In the genomic region with DNA sequence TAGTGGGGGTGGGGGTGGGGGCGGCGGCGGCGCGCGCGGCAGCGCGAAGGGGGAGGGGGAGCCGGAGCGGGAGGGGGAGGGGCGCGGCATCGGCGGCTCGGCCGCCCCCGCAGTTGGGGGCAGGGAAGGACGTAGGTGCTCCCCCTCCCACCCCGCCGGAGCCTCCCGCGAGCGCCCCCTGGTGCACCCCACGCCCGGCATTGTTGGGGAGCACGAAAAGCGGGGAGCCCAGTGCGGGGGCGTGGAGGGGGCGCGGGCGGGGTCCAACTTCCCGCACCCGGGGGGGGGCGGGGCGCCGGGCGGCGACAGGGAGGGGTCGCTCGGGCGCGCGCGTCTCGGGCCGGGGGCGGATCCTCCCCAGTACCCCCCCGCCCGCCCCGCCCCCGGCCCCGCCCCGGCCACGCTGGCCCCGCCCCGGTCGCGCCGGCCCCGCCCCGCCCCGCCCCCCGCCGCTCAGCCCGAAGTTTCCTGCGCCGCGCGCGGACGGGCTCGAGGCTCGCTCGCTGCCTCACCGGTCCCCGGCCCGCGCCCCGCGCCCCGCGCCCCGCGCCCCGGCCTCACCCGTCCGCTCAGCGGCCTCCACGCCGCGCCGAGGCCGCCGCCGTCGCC, we compare ENCODE assay signal across 8 cellular contexts. TPM values are rescaled to one million over a fixed set of nuclear protein-coding genes. Genes with fewer than 3 reads are reported as not detected.
DNase-seq lines count a peak whose midpoint lies in the region; ATAC-seq, FAIRE-seq and TF ChIP-seq lines count a peak whose summit lies in the region.

A gene (plus strand): TSS at position 456 of the 609 bp plus-strand sequence. CDS start 632 bp downstream, outside the sequence.

- DNase-seq in DMS114 treated with DMSO at 0.1 percent for 48 hours (lab: John Stamatoyannopoulos, UW; ENCODE audit: unreplicated experiment) = peak; percentile 8
- DNase-seq in activated B cell treated with CpG ODN at 0.5 μM for 24 hours = peak; percentile 29
- DNase-seq in chondrocyte (ENCODE audit: low spot score) = no peak
- DNase-seq in natural killer cell = peak; percentile 50
- peak; percentile 58 to 82 (median 72) for DNase-seq in stimulated activated naive CD4-positive, alpha-beta T cell (lab: John Stamatoyannopoulos, UW)
- no peak for DNase-seq in C1 segment of cervical spinal cord (lab: John Stamatoyannopoulos, UW)
- no peak for DNase-seq in GM12892 (ENCODE audit: insufficient read length)
- DNase-seq in Kasumi-1 (lab: John Stamatoyannopoulos, UW) = no peak

- H3K27ac Mint-ChIP-seq in activated B cell treated with CpG ODN at 0.5 μM for 24 hours (no peak within 1 kb of the TSS), chondrocyte (ENCODE audit: unreplicated experiment) (peak within 1 kb of the TSS; percentile 17), natural killer cell (no peak within 1 kb of the TSS)

- FAIRE-seq in GM12892 (lab: Jason Lieb, UNC) = no peak

- H3K4me3 Mint-ChIP-seq in activated B cell treated with CpG ODN at 0.5 μM for 24 hours (peak within 1 kb of the TSS; percentile 55), chondrocyte (ENCODE audit: unreplicated experiment) (peak within 1 kb of the TSS; percentile 59), natural killer cell (peak within 1 kb of the TSS; percentile 71)

- H3K36me3 Mint-ChIP-seq in activated B cell treated with CpG ODN at 0.5 μM for 24 hours (ENCODE audit: low read depth) (no peaks in the 10 kb centered on the region), chondrocyte (ENCODE audit: low read depth) (no peaks in the 10 kb centered on the region), natural killer cell (no peaks in the 10 kb centered on the region)

- intact Hi-C loops in activated B cell treated with CpG ODN at 0.5 μM for 24 hours (cut with micrococcal nuclease) = no loop called here
- intact Hi-C loops in natural killer cell (cut with micrococcal nuclease) = no loop called here

- CTCF ChIA-PET in activated B cell treated with CpG ODN at 0.5 μM for 24 hours (lab: Charles Lee) = no interaction called here

- H3K27me3 Mint-ChIP-seq in activated B cell treated with CpG ODN at 0.5 μM for 24 hours (peaks cover 13% of the 10 kb centered on the region), chondrocyte (ENCODE audit: low read depth) (no peaks in the 10 kb centered on the region), natural killer cell (ENCODE audit: low read depth in 2 of 2) (peaks cover 0 to 7% of the 10 kb centered on the region in 2 donors)

- no peak for TF ChIP-seq POLR2A in GM12892 (IDR thresholded peaks at IDR 0.05; ENCODE audit: low read depth, low read length)

- H3K9me3 Mint-ChIP-seq in activated B cell treated with CpG ODN at 0.5 μM for 24 hours (no peaks in the 10 kb centered on the region), chondrocyte (ENCODE audit: low read depth) (no peaks in the 10 kb centered on the region), natural killer cell (no peaks in the 10 kb centered on the region)

- H3K4me1 Mint-ChIP-seq in activated B cell treated with CpG ODN at 0.5 μM for 24 hours = peaks cover 5% of the 10 kb centered on the region
- H3K4me1 Mint-ChIP-seq in chondrocyte (ENCODE audit: low read depth) = peaks cover 20% of the 10 kb centered on the region
- H3K4me1 Mint-ChIP-seq in natural killer cell = no peaks in the 10 kb centered on the region

- TF ChIP-seq CTCF in activated B cell treated with CpG ODN at 0.5 μM for 24 hours (IDR thresholded peaks at IDR 0.05) (no peak), chondrocyte (IDR thresholded peaks at IDR 0.05) (peak; percentile 81), natural killer cell (IDR thresholded peaks at IDR 0.05) (peak; percentile 32)

- peak; percentile 54 for ATAC-seq in activated B cell treated with CpG ODN at 0.5 μM for 24 hours (ENCODE audit: low read depth)
- ATAC-seq in natural killer cell = peak; percentile 76 to 82 (median 81)

- POLR2A ChIA-PET in activated B cell treated with CpG ODN at 0.5 μM for 24 hours (lab: Charles Lee) = no interaction called here

RNA-seq across cellular contexts. Expression of the gene that starts here (rescaled TPM):
- 0.02 TPM in 1 of 2 replicates, not detected in the other for total RNA-seq in activated B cell treated with CpG ODN at 0.5 μM for 24 hours
- total RNA-seq in chondrocyte = 55.9 to 73.4 TPM (median 73.2 TPM) in 3 replicates
- total RNA-seq in natural killer cell = 1 to 10 TPM; 1.1 to 1.5 (median 1.3) TPM
- polyA plus RNA-seq in GM12892 (2012; ENCODE audit: missing spikeins) = not detected

Comparison
In these comparisons a context has a peak if more than half of its experiments do, and no peak if none do; other contexts are left out.
1. RNA of the gene that starts here (total RNA-seq): 55.9 to 73.4 TPM in chondrocyte; 1.1 to 1.5 TPM in natural killer cell and 0.02 TPM in activated B cell treated with CpG ODN at 0.5 μM for 24 hours; every median in the first group is over 10 times any median in the second.
2. Peak in DNase-seq and ATAC-seq in activated B cell treated with CpG ODN at 0.5 μM for 24 hours; RNA of the gene not detected or under 1 TPM.
3. DNase-seq: peak in DMS114 treated with DMSO at 0.1 percent for 48 hours (single experiment), natural killer cell (single experiment) and stimulated activated naive CD4-positive, alpha-beta T cell (6 of 6); none in chondrocyte (single experiment), C1 segment of cervical spinal cord (0 of 14), GM12892 (single experiment) and Kasumi-1 (0 of 2).
4. Peak in every context shown above with its lines, with median percentiles within 50 percentile points of each other: H3K4me3 Mint-ChIP-seq.